Comparison of ENCODE assay signal across 1 cellular context in genomic region chr17:50947844-50948514, GRCh38.
A peak's percentile ranks its signal among the peaks of the same experiment; 100 is the strongest.
TF ChIP-seq lines count a peak whose summit lies in the region.

No MANE protein-coding gene starts in this region.

TF ChIP-seq in K562, 482 proteins besides CTCF, POLR2A, EP300 and RAD21 (continued from another document and continues in another):
- TF ChIP-seq ZBTB9 (CRISPR knock-in tag; IDR thresholded peaks at IDR 0.05) (0 out of 2 replicates have a peak, but pooled peaks have one; percentile 22), POLR3G (IDR thresholded peaks at IDR 0.05; ENCODE audit: extremely low read depth, insufficient read length, insufficient replicate concordance) (no peak), SNRNP70 (optimal IDR thresholded peaks at IDR 0.05; ENCODE audit: low read depth, low read length) (no peak), ATF7 (IDR thresholded peaks at IDR 0.05) (no peak), ZNF431 (CRISPR knock-in tag; IDR thresholded peaks at IDR 0.05) (no peak), CREB5 (CRISPR knock-in tag; IDR thresholded peaks at IDR 0.05) (no peak), SETDB1 (IDR thresholded peaks at IDR 0.05; ENCODE audit: low read length) (no peak), STAT5A (IDR thresholded peaks at IDR 0.05; ENCODE audit: borderline replicate concordance, low read length) (no peak), HOXB6 (CRISPR knock-in tag; IDR thresholded peaks at IDR 0.05; ENCODE audit: borderline replicate concordance) (no peak), PHF21A (IDR thresholded peaks at IDR 0.05; ENCODE audit: borderline replicate concordance, low read depth) (no peak), NR4A1 (CRISPR knock-in tag; IDR thresholded peaks at IDR 0.05) (no peak), NR4A1 (tag; IDR thresholded peaks at IDR 0.05) (0 out of 2 replicates have a peak, but pooled peaks have one; percentile 35), TEAD2 (tag; IDR thresholded peaks at IDR 0.05) (no peak), ZNF347 (CRISPR knock-in tag; IDR thresholded peaks at IDR 0.05; ENCODE audit: low read depth) (no peak), DIDO1 (tag; IDR thresholded peaks at IDR 0.05; ENCODE audit: low read depth) (no peak), ZBTB2 (IDR thresholded peaks at IDR 0.05) (no peak), ZFP36 (IDR thresholded peaks at IDR 0.05; ENCODE audit: low read depth, low read length, partially characterized antibody) (no peak), TCFL5 (CRISPR knock-in tag; conservative IDR thresholded peaks at IDR 0.05) (no peak), HNRNPH1 (optimal IDR thresholded peaks at IDR 0.05; ENCODE audit: low read depth, low read length) (no peak), VEZF1 (CRISPR knock-in tag; IDR thresholded peaks at IDR 0.05) (peak; percentile 72), RCOR1 (IDR thresholded peaks at IDR 0.05; ENCODE audit: borderline replicate concordance in 1 of 2, low read depth in 2 of 2, low read length in 2 of 2) (0 out of 4 replicates have a peak, but pooled peaks of 1 of the 2 experiments have one; percentile 18), ZNF324 (CRISPR knock-in tag; IDR thresholded peaks at IDR 0.05) (no peak), ZBTB1 (CRISPR knock-in tag; IDR thresholded peaks at IDR 0.05; ENCODE audit: borderline replicate concordance, low read depth) (no peak), E2F4 (CRISPR knock-in tag; IDR thresholded peaks at IDR 0.05; ENCODE audit: low read depth) (no peak), MAFK (IDR thresholded peaks at IDR 0.05; ENCODE audit: low read length) (0 out of 2 replicates have a peak, but pooled peaks have one; percentile 4), POLR2G (IDR thresholded peaks at IDR 0.05; ENCODE audit: low read depth, low read length) (no peak), KAT7 (CRISPR knock-in tag; IDR thresholded peaks at IDR 0.05; ENCODE audit: borderline replicate concordance) (no peak), TBP (optimal IDR thresholded peaks at IDR 0.05; ENCODE audit: low read depth, low read length) (no peak), MCM5 (IDR thresholded peaks at IDR 0.05; ENCODE audit: low read depth) (no peak), ZNF143 (CRISPR knock-in tag; IDR thresholded peaks at IDR 0.05) (no peak), ETV1 (tag; conservative IDR thresholded peaks at IDR 0.05; ENCODE audit: low read depth) (peak; percentile 53), ZNF280A (IDR thresholded peaks at IDR 0.05; ENCODE audit: low read depth, partially characterized antibody) (no peak)
- TF ChIP-seq, protein P1, sequence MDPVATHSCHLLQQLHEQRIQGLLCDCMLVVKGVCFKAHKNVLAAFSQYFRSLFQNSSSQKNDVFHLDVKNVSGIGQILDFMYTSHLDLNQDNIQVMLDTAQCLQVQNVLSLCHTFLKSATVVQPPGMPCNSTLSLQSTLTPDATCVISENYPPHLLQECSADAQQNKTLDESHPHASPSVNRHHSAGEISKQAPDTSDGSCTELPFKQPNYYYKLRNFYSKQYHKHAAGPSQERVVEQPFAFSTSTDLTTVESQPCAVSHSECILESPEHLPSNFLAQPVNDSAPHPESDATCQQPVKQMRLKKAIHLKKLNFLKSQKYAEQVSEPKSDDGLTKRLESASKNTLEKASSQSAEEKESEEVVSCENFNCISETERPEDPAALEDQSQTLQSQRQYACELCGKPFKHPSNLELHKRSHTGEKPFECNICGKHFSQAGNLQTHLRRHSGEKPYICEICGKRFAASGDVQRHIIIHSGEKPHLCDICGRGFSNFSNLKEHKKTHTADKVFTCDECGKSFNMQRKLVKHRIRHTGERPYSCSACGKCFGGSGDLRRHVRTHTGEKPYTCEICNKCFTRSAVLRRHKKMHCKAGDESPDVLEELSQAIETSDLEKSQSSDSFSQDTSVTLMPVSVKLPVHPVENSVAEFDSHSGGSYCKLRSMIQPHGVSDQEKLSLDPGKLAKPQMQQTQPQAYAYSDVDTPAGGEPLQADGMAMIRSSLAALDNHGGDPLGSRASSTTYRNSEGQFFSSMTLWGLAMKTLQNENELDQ (CRISPR knock-in tag; IDR thresholded peaks at IDR 0.05; ENCODE audit: borderline replicate concordance): no peak
- TF ChIP-seq, protein P2, sequence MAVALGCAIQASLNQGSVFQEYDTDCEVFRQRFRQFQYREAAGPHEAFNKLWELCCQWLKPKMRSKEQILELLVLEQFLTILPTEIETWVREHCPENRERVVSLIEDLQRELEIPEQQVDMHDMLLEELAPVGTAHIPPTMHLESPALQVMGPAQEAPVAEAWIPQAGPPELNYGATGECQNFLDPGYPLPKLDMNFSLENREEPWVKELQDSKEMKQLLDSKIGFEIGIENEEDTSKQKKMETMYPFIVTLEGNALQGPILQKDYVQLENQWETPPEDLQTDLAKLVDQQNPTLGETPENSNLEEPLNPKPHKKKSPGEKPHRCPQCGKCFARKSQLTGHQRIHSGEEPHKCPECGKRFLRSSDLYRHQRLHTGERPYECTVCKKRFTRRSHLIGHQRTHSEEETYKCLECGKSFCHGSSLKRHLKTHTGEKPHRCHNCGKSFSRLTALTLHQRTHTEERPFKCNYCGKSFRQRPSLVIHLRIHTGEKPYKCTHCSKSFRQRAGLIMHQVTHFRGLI (CRISPR knock-in tag; IDR thresholded peaks at IDR 0.05): 0 out of 2 replicates have a peak, but pooled peaks have one; percentile 19
- TF ChIP-seq, protein P3, sequence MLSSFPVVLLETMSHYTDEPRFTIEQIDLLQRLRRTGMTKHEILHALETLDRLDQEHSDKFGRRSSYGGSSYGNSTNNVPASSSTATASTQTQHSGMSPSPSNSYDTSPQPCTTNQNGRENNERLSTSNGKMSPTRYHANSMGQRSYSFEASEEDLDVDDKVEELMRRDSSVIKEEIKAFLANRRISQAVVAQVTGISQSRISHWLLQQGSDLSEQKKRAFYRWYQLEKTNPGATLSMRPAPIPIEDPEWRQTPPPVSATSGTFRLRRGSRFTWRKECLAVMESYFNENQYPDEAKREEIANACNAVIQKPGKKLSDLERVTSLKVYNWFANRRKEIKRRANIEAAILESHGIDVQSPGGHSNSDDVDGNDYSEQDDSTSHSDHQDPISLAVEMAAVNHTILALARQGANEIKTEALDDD (IDR thresholded peaks at IDR 0.05): no peak
- TF ChIP-seq, protein P4, sequence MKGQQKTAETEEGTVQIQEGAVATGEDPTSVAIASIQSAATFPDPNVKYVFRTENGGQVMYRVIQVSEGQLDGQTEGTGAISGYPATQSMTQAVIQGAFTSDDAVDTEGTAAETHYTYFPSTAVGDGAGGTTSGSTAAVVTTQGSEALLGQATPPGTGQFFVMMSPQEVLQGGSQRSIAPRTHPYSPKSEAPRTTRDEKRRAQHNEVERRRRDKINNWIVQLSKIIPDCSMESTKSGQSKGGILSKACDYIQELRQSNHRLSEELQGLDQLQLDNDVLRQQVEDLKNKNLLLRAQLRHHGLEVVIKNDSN (CRISPR knock-in tag; IDR thresholded peaks at IDR 0.05): no peak
- TF ChIP-seq, protein P5, sequence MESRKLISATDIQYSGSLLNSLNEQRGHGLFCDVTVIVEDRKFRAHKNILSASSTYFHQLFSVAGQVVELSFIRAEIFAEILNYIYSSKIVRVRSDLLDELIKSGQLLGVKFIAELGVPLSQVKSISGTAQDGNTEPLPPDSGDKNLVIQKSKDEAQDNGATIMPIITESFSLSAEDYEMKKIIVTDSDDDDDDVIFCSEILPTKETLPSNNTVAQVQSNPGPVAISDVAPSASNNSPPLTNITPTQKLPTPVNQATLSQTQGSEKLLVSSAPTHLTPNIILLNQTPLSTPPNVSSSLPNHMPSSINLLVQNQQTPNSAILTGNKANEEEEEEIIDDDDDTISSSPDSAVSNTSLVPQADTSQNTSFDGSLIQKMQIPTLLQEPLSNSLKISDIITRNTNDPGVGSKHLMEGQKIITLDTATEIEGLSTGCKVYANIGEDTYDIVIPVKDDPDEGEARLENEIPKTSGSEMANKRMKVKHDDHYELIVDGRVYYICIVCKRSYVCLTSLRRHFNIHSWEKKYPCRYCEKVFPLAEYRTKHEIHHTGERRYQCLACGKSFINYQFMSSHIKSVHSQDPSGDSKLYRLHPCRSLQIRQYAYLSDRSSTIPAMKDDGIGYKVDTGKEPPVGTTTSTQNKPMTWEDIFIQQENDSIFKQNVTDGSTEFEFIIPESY (CRISPR knock-in tag; IDR thresholded peaks at IDR 0.05): no peak
- TF ChIP-seq, protein P6, sequence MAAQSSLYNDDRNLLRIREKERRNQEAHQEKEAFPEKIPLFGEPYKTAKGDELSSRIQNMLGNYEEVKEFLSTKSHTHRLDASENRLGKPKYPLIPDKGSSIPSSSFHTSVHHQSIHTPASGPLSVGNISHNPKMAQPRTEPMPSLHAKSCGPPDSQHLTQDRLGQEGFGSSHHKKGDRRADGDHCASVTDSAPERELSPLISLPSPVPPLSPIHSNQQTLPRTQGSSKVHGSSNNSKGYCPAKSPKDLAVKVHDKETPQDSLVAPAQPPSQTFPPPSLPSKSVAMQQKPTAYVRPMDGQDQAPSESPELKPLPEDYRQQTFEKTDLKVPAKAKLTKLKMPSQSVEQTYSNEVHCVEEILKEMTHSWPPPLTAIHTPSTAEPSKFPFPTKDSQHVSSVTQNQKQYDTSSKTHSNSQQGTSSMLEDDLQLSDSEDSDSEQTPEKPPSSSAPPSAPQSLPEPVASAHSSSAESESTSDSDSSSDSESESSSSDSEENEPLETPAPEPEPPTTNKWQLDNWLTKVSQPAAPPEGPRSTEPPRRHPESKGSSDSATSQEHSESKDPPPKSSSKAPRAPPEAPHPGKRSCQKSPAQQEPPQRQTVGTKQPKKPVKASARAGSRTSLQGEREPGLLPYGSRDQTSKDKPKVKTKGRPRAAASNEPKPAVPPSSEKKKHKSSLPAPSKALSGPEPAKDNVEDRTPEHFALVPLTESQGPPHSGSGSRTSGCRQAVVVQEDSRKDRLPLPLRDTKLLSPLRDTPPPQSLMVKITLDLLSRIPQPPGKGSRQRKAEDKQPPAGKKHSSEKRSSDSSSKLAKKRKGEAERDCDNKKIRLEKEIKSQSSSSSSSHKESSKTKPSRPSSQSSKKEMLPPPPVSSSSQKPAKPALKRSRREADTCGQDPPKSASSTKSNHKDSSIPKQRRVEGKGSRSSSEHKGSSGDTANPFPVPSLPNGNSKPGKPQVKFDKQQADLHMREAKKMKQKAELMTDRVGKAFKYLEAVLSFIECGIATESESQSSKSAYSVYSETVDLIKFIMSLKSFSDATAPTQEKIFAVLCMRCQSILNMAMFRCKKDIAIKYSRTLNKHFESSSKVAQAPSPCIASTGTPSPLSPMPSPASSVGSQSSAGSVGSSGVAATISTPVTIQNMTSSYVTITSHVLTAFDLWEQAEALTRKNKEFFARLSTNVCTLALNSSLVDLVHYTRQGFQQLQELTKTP (IDR thresholded peaks at IDR 0.05; ENCODE audit: low read depth in 1 of 2, partially characterized antibody in 2 of 2): no peak
